25 cellular contexts compared by ENCODE assay signal in the genomic region with DNA sequence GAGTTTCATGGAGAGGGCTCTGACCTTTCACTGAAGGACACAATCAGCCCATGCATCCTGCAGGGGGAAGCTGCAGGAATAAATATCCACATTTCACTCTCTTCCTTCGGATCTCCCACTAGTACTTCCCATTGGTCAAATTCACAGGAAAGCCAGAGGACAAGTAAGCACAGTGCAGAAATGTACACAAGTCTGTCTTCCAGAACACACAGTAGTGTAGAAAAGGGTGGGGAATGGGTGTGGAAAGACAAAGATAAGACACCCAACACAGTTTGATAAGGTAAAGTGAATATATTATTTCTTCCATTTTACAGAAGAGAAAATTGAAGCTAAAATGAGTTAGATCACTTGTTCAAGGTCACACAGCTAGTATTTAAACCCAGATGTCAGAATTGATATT.
DNase-seq lines count a peak whose midpoint lies in the region; ATAC-seq, FAIRE-seq and TF ChIP-seq lines count a peak whose summit lies in the region.
"Had no signal": no experiment of that assay in that cellular context is flagged by ENCODE, and none has a peak within 500 bp of the region (broad histone marks: within the 10 kb centered on the region; RNA-seq: fewer than 3 reads in every experiment).

No MANE protein-coding gene starts in this region.

- H3K4me3 Mint-ChIP-seq in astrocyte (ENCODE audit: unreplicated experiment) = no peak overlapping the region
- H3K4me3 Mint-ChIP-seq: CD14-positive monocyte; CD4-positive, alpha-beta memory T cell; CD4-positive, CD25-positive, alpha-beta regulatory T cell; CD8-positive, alpha-beta memory T cell had no signal

- H3K4me2 ChIP-seq in astrocyte (ENCODE audit: low read length) = no peak overlapping the region
- H3K4me2 ChIP-seq: A549, BLaER1 had no signal

- no peaks in the 10 kb centered on the region for H3K27me3 ChIP-seq in astrocyte (ENCODE audit: insufficient read depth, low read length)
- H3K27me3 ChIP-seq in small intestine (ENCODE audit: control insufficient read depth in 2 of 2, insufficient read depth in 2 of 2, low read length in 2 of 2) = no peaks in the 10 kb centered on the region
- H3K27me3 ChIP-seq: BE2C, BLaER1 had no signal

- H3K79me2 ChIP-seq in astrocyte (ENCODE audit: insufficient read depth, low read length) = no peaks in the 10 kb centered on the region

- no peaks in the 10 kb centered on the region for H3K27me3 Mint-ChIP-seq in astrocyte (ENCODE audit: low read depth, unreplicated experiment)
- H3K27me3 Mint-ChIP-seq: CD4-positive, alpha-beta memory T cell; CD4-positive, CD25-positive, alpha-beta regulatory T cell had no signal

- H3K4me1 ChIP-seq in astrocyte (ENCODE audit: insufficient read depth, low read length) (no peaks in the 10 kb centered on the region), small intestine (ENCODE audit: control insufficient read depth in 2 of 2, insufficient read depth in 1 of 2, low read depth in 1 of 2, low read length in 1 of 2) (no peaks in the 10 kb centered on the region)
- H3K4me1 ChIP-seq: A549, BE2C, BLaER1 had no signal

- no peaks in the 10 kb centered on the region for H4K20me1 ChIP-seq in astrocyte (ENCODE audit: insufficient read depth, low read length)
- H4K20me1 ChIP-seq: BLaER1 had no signal

- DNase-seq in astrocyte (ENCODE audit: low read depth) (no peak), left colon (no peak), small intestine (peak; percentile 27), sciatic nerve (ENCODE audit: low spot score) (no peak)
- DNase-seq: BE2C; C1 segment of cervical spinal cord; CD4-positive, alpha-beta memory T cell; CD4-positive, CD25-positive, alpha-beta regulatory T cell; CD8-positive, alpha-beta memory T cell; COR-L47; DMS 273 treated with DMSO at 0.1 percent for 48 hours; DMS153; DMS53; DMS79; DND-41; EL; GDM1 had no signal

- FAIRE-seq in astrocyte (lab: Jason Lieb, UNC) = peak; percentile 85
- FAIRE-seq in small intestine (lab: Jason Lieb, UNC) = no peak
- FAIRE-seq: A549, GM12878, GM12892, GM19239 had no signal

- H3K36me3 ChIP-seq in astrocyte (ENCODE audit: insufficient read depth, low read length) (no peaks in the 10 kb centered on the region), small intestine (ENCODE audit: control insufficient read depth in 2 of 2, insufficient read depth in 2 of 2, low read length in 2 of 2) (no peaks in the 10 kb centered on the region)
- H3K36me3 ChIP-seq: BE2C, BLaER1 had no signal

- no peaks in the 10 kb centered on the region for H3K9me3 Mint-ChIP-seq in astrocyte (ENCODE audit: unreplicated experiment)
- H3K9me3 Mint-ChIP-seq: CD4-positive, alpha-beta memory T cell; CD8-positive, alpha-beta memory T cell had no signal

- no peak for TF ChIP-seq CTCF in astrocyte (IDR thresholded peaks at IDR 0.05; ENCODE audit: insufficient read depth, low read depth, low read length)

- H3K9me3 ChIP-seq in astrocyte (ENCODE audit: insufficient read depth, low read depth, low read length) = no peaks in the 10 kb centered on the region
- H3K9me3 ChIP-seq in small intestine (ENCODE audit: control insufficient read depth, low read depth) = no peaks in the 10 kb centered on the region
- H3K9me3 ChIP-seq: A549, BE2C, BLaER1 had no signal

- no peak overlapping the region for H3K27ac Mint-ChIP-seq in astrocyte (ENCODE audit: unreplicated experiment)
- H3K27ac Mint-ChIP-seq: CD4-positive, alpha-beta memory T cell; CD4-positive, CD25-positive, alpha-beta regulatory T cell; CD8-positive, alpha-beta memory T cell had no signal

- no peak overlapping the region for H3K9ac ChIP-seq in astrocyte (ENCODE audit: low read length)
- H3K9ac ChIP-seq: BLaER1 had no signal

- no peaks in the 10 kb centered on the region for H3K36me3 Mint-ChIP-seq in astrocyte (ENCODE audit: low read depth, unreplicated experiment)
- H3K36me3 Mint-ChIP-seq: CD14-positive monocyte; CD4-positive, alpha-beta memory T cell; CD4-positive, CD25-positive, alpha-beta regulatory T cell; CD8-positive, alpha-beta memory T cell had no signal

- intact Hi-C loops in left colon (cut with DNase I, micrococcal nuclease) (no loop called here), sciatic nerve (cut with DNase I) (no loop called here)

- no peak overlapping the region for H2AFZ ChIP-seq in astrocyte (ENCODE audit: low read depth, low read length)

- H3K4me1 Mint-ChIP-seq in astrocyte (ENCODE audit: low read depth, unreplicated experiment) = no peaks in the 10 kb centered on the region
- H3K4me1 Mint-ChIP-seq: CD14-positive monocyte; CD4-positive, alpha-beta memory T cell; CD4-positive, CD25-positive, alpha-beta regulatory T cell; CD8-positive, alpha-beta memory T cell had no signal

- 47 to 84% (median 70%) methylated on average over 1 of the region's 1 CpG for WGBS in small intestine, 3 donors

- no peak overlapping the region for H3K4me3 ChIP-seq in astrocyte (ENCODE audit: insufficient read depth, low read depth, low read length)
- H3K4me3 ChIP-seq in small intestine (ENCODE audit: low read depth in 1 of 2, low read length in 2 of 2) = no peak overlapping the region
- H3K4me3 ChIP-seq: A549, BLaER1, GM12878 had no signal

- ATAC-seq in left colon (peak; percentile 73), HG03108 (IDR thresholded peaks at IDR 0.05; ENCODE audit: unreplicated experiment) (no peak), sciatic nerve (no peak)
- ATAC-seq: A549, GM12878 had no signal

- no peak overlapping the region for H3K27ac ChIP-seq in astrocyte (ENCODE audit: low read depth, low read length)
- no peak overlapping the region for H3K27ac ChIP-seq in small intestine (ENCODE audit: low read depth in 1 of 2, low read length in 1 of 2)
- H3K27ac ChIP-seq: 22Rv1, A549, BLaER1 had no signal
